17 cellular contexts compared by ENCODE assay signal in genomic region chr21:29185172-29185571, GRCh38. TPM values are rescaled to one million over a fixed set of nuclear protein-coding genes. Genes with fewer than 3 reads are reported as not detected.
"Had no signal": no experiment of that assay in that cellular context is flagged by ENCODE, and none has a peak within 500 bp of the region (broad histone marks: within the 10 kb centered on the region; RNA-seq: fewer than 3 reads in every experiment).

No MANE protein-coding gene starts in this region.

- H3K27ac ChIP-seq: gastrocnemius medialis, right atrium auricular region, thyroid gland, uterus had no signal

- H3K27me3 Mint-ChIP-seq: activated CD4-positive, alpha-beta memory T cell treated with anti-CD3 and anti-CD28 coated beads, Interleukin-2, amount 10 ng/mL, durations not matched to agents 7 days and 5 days; activated naive CD8-positive, alpha-beta T cell had no signal

- H3K36me3 ChIP-seq: gastrocnemius medialis, heart right ventricle, right atrium auricular region, thyroid gland, uterus had no signal

- H3K9me3 Mint-ChIP-seq: activated CD4-positive, alpha-beta memory T cell treated with anti-CD3 and anti-CD28 coated beads, Interleukin-2, amount 10 ng/mL, durations not matched to agents 7 days and 5 days; stimulated activated effector memory CD8-positive, alpha-beta T cell treated with anti-CD3 and anti-CD28 coated beads, Interleukin-12 subunit alpha, Interleukin-12 subunit beta, amount 100 ng/mL, for 72 hours had no signal

- H3K4me3 ChIP-seq: gastrocnemius medialis, heart right ventricle, right atrium auricular region, thyroid gland, uterus had no signal

- ATAC-seq: gastrocnemius medialis; heart right ventricle; left ventricle myocardium superior; stimulated activated effector memory CD8-positive, alpha-beta T cell treated with anti-CD3 and anti-CD28 coated beads, Interleukin-12 subunit alpha, Interleukin-12 subunit beta, amount 100 ng/mL, for 72 hours had no signal

- H3K27ac Mint-ChIP-seq: activated CD4-positive, alpha-beta memory T cell treated with anti-CD3 and anti-CD28 coated beads, Interleukin-2, amount 10 ng/mL, durations not matched to agents 7 days and 5 days; activated naive CD8-positive, alpha-beta T cell; stimulated activated effector memory CD8-positive, alpha-beta T cell treated with anti-CD3 and anti-CD28 coated beads, Interleukin-12 subunit alpha, Interleukin-12 subunit beta, amount 100 ng/mL, for 72 hours had no signal

- H3K4me1 ChIP-seq: uterus had no signal

- DNase-seq: activated CD4-positive, alpha-beta memory T cell treated with anti-CD3 and anti-CD28 coated beads, Interleukin-2, amount 10 ng/mL, durations not matched to agents 7 days and 5 days; activated gamma-delta T cell; activated T-cell treated with anti-CD3 and anti-CD28 coated beads, Interleukin-2, amount 50 U/mL, for 48 hours; aorta; gastrocnemius medialis; heart right ventricle; left ventricle myocardium superior; mesendoderm; thyroid gland; uterus had no signal

- H3K9me3 ChIP-seq: gastrocnemius medialis, heart right ventricle, right atrium auricular region, thyroid gland, uterus had no signal

- H3K4me3 Mint-ChIP-seq: activated CD4-positive, alpha-beta memory T cell treated with anti-CD3 and anti-CD28 coated beads, Interleukin-2, amount 10 ng/mL, durations not matched to agents 7 days and 5 days; activated naive CD8-positive, alpha-beta T cell; stimulated activated effector memory CD8-positive, alpha-beta T cell treated with anti-CD3 and anti-CD28 coated beads, Interleukin-12 subunit alpha, Interleukin-12 subunit beta, amount 100 ng/mL, for 72 hours had no signal

- H3K36me3 Mint-ChIP-seq: stimulated activated effector memory CD8-positive, alpha-beta T cell treated with anti-CD3 and anti-CD28 coated beads, Interleukin-12 subunit alpha, Interleukin-12 subunit beta, amount 100 ng/mL, for 72 hours had no signal

- FAIRE-seq: bronchial epithelial cell, endothelial cell of umbilical vein, keratinocyte had no signal

- H3K27me3 ChIP-seq: gastrocnemius medialis, heart right ventricle, right atrium auricular region, thyroid gland, uterus had no signal

RNA-seq across cellular contexts. Expression of gene MAP3K7CL, which starts 54.7 kb away (rescaled TPM):
- polyA plus RNA-seq: neural cell had no signal
